22 cellular contexts compared by ENCODE assay signal in genomic region chr7:138244606-138245005, GRCh38.
"Had no signal": no experiment of that assay in that cellular context is flagged by ENCODE, and none has a peak within 500 bp of the region (broad histone marks: within the 10 kb centered on the region; RNA-seq: fewer than 3 reads in every experiment).

No MANE protein-coding gene starts in this region.

- H3K9me3 ChIP-seq: colonic mucosa, neutrophil had no signal

- DNase-seq: activated CD4-positive, alpha-beta T cell treated with anti-CD3 and anti-CD28 coated beads, Interleukin-2, amount 10 ng/mL, durations not matched to agents 7 days and 5 days; activated CD4-positive, CD25-positive, alpha-beta regulatory T cell; activated CD8-positive, alpha-beta memory T cell treated with anti-CD3 and anti-CD28 coated beads, Interleukin-2, amount 50 U/mL, for 48 hours; activated gamma-delta T cell; activated T-cell treated with anti-CD3 and anti-CD28 coated beads, Interleukin-2, amount 50 U/mL, for 72 hours; amniotic stem cell; body of pancreas; central memory CD4-positive, alpha-beta T cell; colonic mucosa; esophagus squamous epithelium; left cardiac atrium; lower lobe of right lung; naive B cell; stimulated activated CD4-positive, alpha-beta T cell treated with anti-CD3 and anti-CD28 coated beads, Interleukin-4, amount 100 ng/mL, for 24 hours; stimulated activated naive CD4-positive, alpha-beta T cell; substantia nigra; SW 1271 had no signal

- H3K4me1 ChIP-seq: colonic mucosa, lower lobe of right lung, tibial nerve had no signal

- H3K27ac ChIP-seq: colonic mucosa, esophagus squamous epithelium, lower lobe of right lung, neutrophil, tibial nerve had no signal

- FAIRE-seq: endothelial cell of umbilical vein, TTC549 had no signal

- H3K4me3 Mint-ChIP-seq: activated CD4-positive, alpha-beta T cell treated with anti-CD3 and anti-CD28 coated beads, Interleukin-2, amount 10 ng/mL, durations not matched to agents 7 days and 5 days; activated naive CD8-positive, alpha-beta T cell; activated T-cell treated with anti-CD3 and anti-CD28 coated beads, Interleukin-2, amount 50 U/mL, for 72 hours; naive B cell had no signal

- H3K27me3 ChIP-seq: body of pancreas, colonic mucosa, esophagus squamous epithelium, neutrophil, tibial nerve had no signal

- H3K27ac Mint-ChIP-seq: activated CD4-positive, alpha-beta T cell treated with anti-CD3 and anti-CD28 coated beads, Interleukin-2, amount 10 ng/mL, durations not matched to agents 7 days and 5 days; activated naive CD8-positive, alpha-beta T cell; activated T-cell treated with anti-CD3 and anti-CD28 coated beads, Interleukin-2, amount 50 U/mL, for 72 hours; naive B cell had no signal

- H3K4me3 ChIP-seq: body of pancreas, colonic mucosa, esophagus squamous epithelium, lower lobe of right lung, tibial nerve had no signal

- ATAC-seq: activated T-cell treated with anti-CD3 and anti-CD28 coated beads, Interleukin-2, amount 50 U/mL, for 72 hours; body of pancreas; left cardiac atrium; lower lobe of right lung had no signal

- H3K4me1 Mint-ChIP-seq: activated CD4-positive, alpha-beta T cell treated with anti-CD3 and anti-CD28 coated beads, Interleukin-2, amount 10 ng/mL, durations not matched to agents 7 days and 5 days; naive B cell had no signal

- H3K36me3 ChIP-seq: colonic mucosa, esophagus squamous epithelium, lower lobe of right lung, neutrophil, tibial nerve had no signal

- H3K27me3 Mint-ChIP-seq: activated naive CD8-positive, alpha-beta T cell; naive B cell had no signal
